Comparison of ENCODE assay signal across 1 cellular context in the genomic region with DNA sequence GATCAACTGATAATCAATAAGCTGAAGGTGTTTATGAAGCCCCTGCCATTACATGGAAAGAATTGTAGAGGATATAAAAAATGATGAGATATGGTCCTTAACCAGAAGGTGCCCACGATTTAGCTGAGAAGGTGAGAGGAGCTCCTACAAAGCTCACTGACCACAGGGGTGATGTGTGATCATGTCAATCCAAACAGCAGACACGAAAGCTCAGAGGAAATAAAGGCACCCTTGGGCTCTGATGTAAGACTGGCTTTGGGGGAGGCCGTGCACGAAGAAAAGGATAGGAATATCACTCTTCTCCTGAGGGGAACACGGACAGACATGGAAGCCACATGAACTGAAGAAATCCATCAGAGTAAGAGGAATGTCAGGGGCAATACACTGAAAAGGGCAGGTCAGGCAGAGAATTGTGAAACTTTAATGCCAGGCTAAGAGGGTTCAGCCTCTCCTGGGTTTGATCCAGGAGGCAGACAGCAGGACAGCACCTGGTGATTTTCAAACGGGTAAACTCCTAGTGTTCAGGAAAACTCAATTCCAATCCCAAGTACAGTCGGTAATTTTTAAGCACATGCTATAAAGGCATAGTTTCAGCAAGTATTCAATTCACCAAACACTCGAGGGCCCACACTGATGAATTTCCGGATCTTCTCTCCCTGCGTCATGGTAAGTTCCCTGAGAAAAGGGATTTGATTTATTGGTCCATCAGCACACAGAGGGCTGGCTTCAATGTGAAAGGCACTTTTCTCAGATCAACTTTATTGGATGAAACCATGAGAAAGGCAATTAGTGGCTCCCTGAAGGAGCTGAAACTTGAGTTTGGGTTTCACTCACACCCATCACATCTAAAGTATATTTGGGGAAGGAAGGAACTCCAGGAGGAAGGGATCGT.
TF ChIP-seq lines count a peak whose summit lies in the region.

No MANE protein-coding gene starts in this region.

TF ChIP-seq in GM12878, 131 proteins besides CTCF, POLR2A, EP300 and RAD21 (continued from another document):
- TF ChIP-seq, protein P1, sequence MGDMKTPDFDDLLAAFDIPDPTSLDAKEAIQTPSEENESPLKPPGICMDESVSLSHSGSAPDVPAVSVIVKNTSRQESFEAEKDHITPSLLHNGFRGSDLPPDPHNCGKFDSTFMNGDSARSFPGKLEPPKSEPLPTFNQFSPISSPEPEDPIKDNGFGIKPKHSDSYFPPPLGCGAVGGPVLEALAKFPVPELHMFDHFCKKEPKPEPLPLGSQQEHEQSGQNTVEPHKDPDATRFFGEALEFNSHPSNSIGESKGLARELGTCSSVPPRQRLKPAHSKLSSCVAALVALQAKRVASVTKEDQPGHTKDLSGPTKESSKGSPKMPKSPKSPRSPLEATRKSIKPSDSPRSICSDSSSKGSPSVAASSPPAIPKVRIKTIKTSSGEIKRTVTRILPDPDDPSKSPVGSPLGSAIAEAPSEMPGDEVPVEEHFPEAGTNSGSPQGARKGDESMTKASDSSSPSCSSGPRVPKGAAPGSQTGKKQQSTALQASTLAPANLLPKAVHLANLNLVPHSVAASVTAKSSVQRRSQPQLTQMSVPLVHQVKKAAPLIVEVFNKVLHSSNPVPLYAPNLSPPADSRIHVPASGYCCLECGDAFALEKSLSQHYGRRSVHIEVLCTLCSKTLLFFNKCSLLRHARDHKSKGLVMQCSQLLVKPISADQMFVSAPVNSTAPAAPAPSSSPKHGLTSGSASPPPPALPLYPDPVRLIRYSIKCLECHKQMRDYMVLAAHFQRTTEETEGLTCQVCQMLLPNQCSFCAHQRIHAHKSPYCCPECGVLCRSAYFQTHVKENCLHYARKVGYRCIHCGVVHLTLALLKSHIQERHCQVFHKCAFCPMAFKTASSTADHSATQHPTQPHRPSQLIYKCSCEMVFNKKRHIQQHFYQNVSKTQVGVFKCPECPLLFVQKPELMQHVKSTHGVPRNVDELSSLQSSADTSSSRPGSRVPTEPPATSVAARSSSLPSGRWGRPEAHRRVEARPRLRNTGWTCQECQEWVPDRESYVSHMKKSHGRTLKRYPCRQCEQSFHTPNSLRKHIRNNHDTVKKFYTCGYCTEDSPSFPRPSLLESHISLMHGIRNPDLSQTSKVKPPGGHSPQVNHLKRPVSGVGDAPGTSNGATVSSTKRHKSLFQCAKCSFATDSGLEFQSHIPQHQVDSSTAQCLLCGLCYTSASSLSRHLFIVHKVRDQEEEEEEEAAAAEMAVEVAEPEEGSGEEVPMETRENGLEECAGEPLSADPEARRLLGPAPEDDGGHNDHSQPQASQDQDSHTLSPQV (IDR thresholded peaks at IDR 0.05) = peak; percentile 10; the same call in 1 of the 2 replicates
- TF ChIP-seq MYC (IDR thresholded peaks at IDR 0.05; ENCODE audit: insufficient read depth, insufficient read length, insufficient replicate concordance, low read length, severe bottlenecking) (no peak), FOXK2 (IDR thresholded peaks at IDR 0.05) (no peak), CHD2 (IDR thresholded peaks at IDR 0.05; ENCODE audit: borderline replicate concordance, low read depth, low read length) (peak; percentile 36; the same call in 1 of the 2 replicates), BHLHE40 (IDR thresholded peaks at IDR 0.05; ENCODE audit: borderline replicate concordance in 1 of 2, low read depth in 2 of 2, low read length in 1 of 2) (peak in 1 of 2 experiments; percentile 4; a peak in 1 of 4 replicates), HCFC1 (IDR thresholded peaks at IDR 0.05; ENCODE audit: low read length) (no peak), MTA2 (IDR thresholded peaks at IDR 0.05; ENCODE audit: low read depth) (peak; percentile 71; the same call in 1 of the 2 replicates), SREBF2 (IDR thresholded peaks at IDR 0.05; ENCODE audit: low read length) (no peak), BMI1 (IDR thresholded peaks at IDR 0.05; ENCODE audit: borderline replicate concordance) (no peak), ESRRA (IDR thresholded peaks at IDR 0.05; ENCODE audit: low read length) (no peak), FOS (IDR thresholded peaks at IDR 0.05; ENCODE audit: borderline replicate concordance, extremely low read depth, insufficient read length) (no peak), RUNX3 (IDR thresholded peaks at IDR 0.05; ENCODE audit: low read length) (peak; percentile 50; the same call in 1 of the 2 replicates), SMARCA5 (IDR thresholded peaks at IDR 0.05) (no peak), CBFB (IDR thresholded peaks at IDR 0.05; ENCODE audit: low read depth) (0 out of 2 replicates have a peak, but pooled peaks have one; percentile 26), CHD4 (IDR thresholded peaks at IDR 0.05) (no peak), SP1 (IDR thresholded peaks at IDR 0.05; ENCODE audit: low read depth, low read length) (no peak)
- TF ChIP-seq, protein P2, sequence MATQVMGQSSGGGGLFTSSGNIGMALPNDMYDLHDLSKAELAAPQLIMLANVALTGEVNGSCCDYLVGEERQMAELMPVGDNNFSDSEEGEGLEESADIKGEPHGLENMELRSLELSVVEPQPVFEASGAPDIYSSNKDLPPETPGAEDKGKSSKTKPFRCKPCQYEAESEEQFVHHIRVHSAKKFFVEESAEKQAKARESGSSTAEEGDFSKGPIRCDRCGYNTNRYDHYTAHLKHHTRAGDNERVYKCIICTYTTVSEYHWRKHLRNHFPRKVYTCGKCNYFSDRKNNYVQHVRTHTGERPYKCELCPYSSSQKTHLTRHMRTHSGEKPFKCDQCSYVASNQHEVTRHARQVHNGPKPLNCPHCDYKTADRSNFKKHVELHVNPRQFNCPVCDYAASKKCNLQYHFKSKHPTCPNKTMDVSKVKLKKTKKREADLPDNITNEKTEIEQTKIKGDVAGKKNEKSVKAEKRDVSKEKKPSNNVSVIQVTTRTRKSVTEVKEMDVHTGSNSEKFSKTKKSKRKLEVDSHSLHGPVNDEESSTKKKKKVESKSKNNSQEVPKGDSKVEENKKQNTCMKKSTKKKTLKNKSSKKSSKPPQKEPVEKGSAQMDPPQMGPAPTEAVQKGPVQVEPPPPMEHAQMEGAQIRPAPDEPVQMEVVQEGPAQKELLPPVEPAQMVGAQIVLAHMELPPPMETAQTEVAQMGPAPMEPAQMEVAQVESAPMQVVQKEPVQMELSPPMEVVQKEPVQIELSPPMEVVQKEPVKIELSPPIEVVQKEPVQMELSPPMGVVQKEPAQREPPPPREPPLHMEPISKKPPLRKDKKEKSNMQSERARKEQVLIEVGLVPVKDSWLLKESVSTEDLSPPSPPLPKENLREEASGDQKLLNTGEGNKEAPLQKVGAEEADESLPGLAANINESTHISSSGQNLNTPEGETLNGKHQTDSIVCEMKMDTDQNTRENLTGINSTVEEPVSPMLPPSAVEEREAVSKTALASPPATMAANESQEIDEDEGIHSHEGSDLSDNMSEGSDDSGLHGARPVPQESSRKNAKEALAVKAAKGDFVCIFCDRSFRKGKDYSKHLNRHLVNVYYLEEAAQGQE (IDR thresholded peaks at IDR 0.05; ENCODE audit: low read depth, low read length) = no peak
- TF ChIP-seq, protein P3, sequence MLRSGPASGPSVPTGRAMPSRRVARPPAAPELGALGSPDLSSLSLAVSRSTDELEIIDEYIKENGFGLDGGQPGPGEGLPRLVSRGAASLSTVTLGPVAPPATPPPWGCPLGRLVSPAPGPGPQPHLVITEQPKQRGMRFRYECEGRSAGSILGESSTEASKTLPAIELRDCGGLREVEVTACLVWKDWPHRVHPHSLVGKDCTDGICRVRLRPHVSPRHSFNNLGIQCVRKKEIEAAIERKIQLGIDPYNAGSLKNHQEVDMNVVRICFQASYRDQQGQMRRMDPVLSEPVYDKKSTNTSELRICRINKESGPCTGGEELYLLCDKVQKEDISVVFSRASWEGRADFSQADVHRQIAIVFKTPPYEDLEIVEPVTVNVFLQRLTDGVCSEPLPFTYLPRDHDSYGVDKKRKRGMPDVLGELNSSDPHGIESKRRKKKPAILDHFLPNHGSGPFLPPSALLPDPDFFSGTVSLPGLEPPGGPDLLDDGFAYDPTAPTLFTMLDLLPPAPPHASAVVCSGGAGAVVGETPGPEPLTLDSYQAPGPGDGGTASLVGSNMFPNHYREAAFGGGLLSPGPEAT (IDR thresholded peaks at IDR 0.05; ENCODE audit: low read depth) = no peak
- TF ChIP-seq, protein P4, sequence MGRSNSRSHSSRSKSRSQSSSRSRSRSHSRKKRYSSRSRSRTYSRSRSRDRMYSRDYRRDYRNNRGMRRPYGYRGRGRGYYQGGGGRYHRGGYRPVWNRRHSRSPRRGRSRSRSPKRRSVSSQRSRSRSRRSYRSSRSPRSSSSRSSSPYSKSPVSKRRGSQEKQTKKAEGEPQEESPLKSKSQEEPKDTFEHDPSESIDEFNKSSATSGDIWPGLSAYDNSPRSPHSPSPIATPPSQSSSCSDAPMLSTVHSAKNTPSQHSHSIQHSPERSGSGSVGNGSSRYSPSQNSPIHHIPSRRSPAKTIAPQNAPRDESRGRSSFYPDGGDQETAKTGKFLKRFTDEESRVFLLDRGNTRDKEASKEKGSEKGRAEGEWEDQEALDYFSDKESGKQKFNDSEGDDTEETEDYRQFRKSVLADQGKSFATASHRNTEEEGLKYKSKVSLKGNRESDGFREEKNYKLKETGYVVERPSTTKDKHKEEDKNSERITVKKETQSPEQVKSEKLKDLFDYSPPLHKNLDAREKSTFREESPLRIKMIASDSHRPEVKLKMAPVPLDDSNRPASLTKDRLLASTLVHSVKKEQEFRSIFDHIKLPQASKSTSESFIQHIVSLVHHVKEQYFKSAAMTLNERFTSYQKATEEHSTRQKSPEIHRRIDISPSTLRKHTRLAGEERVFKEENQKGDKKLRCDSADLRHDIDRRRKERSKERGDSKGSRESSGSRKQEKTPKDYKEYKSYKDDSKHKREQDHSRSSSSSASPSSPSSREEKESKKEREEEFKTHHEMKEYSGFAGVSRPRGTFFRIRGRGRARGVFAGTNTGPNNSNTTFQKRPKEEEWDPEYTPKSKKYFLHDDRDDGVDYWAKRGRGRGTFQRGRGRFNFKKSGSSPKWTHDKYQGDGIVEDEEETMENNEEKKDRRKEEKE (IDR thresholded peaks at IDR 0.05) = no peak
- TF ChIP-seq, protein P5, sequence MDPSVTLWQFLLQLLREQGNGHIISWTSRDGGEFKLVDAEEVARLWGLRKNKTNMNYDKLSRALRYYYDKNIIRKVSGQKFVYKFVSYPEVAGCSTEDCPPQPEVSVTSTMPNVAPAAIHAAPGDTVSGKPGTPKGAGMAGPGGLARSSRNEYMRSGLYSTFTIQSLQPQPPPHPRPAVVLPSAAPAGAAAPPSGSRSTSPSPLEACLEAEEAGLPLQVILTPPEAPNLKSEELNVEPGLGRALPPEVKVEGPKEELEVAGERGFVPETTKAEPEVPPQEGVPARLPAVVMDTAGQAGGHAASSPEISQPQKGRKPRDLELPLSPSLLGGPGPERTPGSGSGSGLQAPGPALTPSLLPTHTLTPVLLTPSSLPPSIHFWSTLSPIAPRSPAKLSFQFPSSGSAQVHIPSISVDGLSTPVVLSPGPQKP (IDR thresholded peaks at IDR 0.05; ENCODE audit: low read depth, low read length) = no peak
- TF ChIP-seq, protein P6, sequence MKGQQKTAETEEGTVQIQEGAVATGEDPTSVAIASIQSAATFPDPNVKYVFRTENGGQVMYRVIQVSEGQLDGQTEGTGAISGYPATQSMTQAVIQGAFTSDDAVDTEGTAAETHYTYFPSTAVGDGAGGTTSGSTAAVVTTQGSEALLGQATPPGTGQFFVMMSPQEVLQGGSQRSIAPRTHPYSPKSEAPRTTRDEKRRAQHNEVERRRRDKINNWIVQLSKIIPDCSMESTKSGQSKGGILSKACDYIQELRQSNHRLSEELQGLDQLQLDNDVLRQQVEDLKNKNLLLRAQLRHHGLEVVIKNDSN (IDR thresholded peaks at IDR 0.05; ENCODE audit: borderline replicate concordance, extremely low read length, insufficient read depth, low read depth, low read length) = no peak
- TF ChIP-seq, protein P7, sequence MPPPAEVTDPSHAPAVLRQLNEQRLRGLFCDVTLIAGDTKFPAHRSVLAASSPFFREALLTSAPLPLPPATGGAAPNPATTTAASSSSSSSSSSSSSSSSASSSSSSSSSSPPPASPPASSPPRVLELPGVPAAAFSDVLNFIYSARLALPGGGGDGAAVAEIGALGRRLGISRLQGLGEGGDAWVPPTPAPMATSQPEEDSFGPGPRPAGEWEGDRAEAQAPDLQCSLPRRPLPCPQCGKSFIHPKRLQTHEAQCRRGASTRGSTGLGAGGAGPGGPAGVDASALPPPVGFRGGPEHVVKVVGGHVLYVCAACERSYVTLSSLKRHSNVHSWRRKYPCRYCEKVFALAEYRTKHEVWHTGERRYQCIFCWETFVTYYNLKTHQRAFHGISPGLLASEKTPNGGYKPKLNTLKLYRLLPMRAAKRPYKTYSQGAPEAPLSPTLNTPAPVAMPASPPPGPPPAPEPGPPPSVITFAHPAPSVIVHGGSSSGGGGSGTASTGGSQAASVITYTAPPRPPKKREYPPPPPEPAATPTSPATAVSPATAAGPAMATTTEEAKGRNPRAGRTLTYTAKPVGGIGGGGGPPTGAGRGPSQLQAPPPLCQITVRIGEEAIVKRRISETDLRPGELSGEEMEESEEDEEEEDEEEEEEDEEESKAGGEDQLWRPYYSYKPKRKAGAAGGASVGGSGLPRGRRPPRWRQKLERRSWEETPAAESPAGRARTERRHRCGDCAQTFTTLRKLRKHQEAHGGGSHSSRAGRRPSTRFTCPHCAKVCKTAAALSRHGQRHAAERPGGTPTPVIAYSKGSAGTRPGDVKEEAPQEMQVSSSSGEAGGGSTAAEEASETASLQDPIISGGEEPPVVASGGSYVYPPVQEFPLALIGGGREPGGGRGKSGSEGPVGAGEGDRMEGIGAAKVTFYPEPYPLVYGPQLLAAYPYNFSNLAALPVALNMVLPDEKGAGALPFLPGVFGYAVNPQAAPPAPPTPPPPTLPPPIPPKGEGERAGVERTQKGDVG (CRISPR knock-in tag; IDR thresholded peaks at IDR 0.05) = no peak
